Comparison of ENCODE assay signal across 15 cellular contexts in the genomic region with DNA sequence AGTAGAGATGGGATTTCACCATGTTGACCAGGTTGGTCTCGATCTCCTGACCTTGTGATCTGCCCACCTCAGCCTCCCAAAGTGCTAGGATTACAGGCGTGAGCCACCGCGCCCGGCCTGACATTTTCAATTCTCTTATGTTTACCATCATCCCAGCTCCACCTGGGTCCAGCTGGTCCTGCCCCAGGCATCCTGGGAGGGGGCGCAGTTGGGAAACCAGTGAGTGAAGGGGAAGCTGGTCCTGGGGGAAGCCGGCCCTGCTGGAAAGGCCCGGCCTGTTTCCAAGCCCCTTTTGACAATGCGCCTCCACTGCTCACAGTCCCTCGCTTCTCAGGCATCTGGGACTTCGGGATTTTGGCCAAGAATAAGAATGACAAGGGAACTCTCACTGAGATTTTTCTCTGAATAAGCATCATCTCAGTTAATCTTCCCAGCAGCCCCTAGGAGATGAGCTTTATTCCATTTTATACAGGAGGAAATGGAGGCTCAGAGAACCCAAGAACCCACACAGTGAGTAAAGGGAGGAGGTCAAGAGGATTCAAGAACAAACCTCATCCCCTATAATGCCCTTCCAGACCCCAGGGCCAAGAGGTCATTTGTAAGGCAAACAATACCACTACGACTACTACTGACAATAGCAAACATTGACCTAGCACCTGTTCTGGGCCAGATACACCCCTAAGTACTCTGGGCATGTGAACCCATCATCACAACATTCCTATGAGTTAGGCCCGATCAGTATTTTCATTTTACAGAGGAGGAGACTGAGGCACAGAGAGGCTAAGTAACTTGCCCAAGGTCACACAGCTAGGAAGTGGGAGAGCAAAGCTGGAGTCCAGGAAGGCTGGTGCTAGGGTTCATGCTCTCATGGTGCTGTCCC. TPM values are rescaled to one million over a fixed set of nuclear protein-coding genes. Genes with fewer than 3 reads are reported as not detected.
"Had no signal": no experiment of that assay in that cellular context is flagged by ENCODE, and none has a peak within 500 bp of the region (broad histone marks: within the 10 kb centered on the region; RNA-seq: fewer than 3 reads in every experiment).

No MANE protein-coding gene starts in this region.

- H3K4me3 Mint-ChIP-seq: activated CD8-positive, alpha-beta memory T cell treated with anti-CD3 and anti-CD28 coated beads, Interleukin-2, amount 10 ng/mL, durations not matched to agents 7 days and 5 days; activated T-cell treated with anti-CD3 and anti-CD28 coated beads, Interleukin-2, amount 50 U/mL, for 24 hours; mesothelial cell of epicardium; stimulated activated naive B cell treated with anti-CD40 and anti-IgM and Interleukin-4, amounts not matched to agents 10 μg/mL and 1 μg/mL and 100 μg/mL, for 72 hours had no signal

- H3K4me1 Mint-ChIP-seq: mesothelial cell of epicardium; stimulated activated naive B cell treated with anti-CD40 and anti-IgM and Interleukin-4, amounts not matched to agents 10 μg/mL and 1 μg/mL and 100 μg/mL, for 72 hours had no signal

- ATAC-seq: activated CD8-positive, alpha-beta memory T cell treated with anti-CD3 and anti-CD28 coated beads, Interleukin-2, amount 10 ng/mL, durations not matched to agents 7 days and 5 days; activated naive CD4-positive, alpha-beta T cell treated with anti-CD3 and anti-CD28 coated beads, Interleukin-2, amount 50 U/mL, for 72 hours; left colon; lower lobe of right lung; stimulated activated naive B cell treated with anti-CD40 and anti-IgM and Interleukin-4, amounts not matched to agents 10 μg/mL and 1 μg/mL and 100 μg/mL, for 72 hours had no signal

- H3K27me3 ChIP-seq: pancreas, transverse colon had no signal

- H3K9me3 Mint-ChIP-seq: activated T-cell treated with anti-CD3 and anti-CD28 coated beads, Interleukin-2, amount 50 U/mL, for 24 hours; stimulated activated naive B cell treated with anti-CD40 and anti-IgM and Interleukin-4, amounts not matched to agents 10 μg/mL and 1 μg/mL and 100 μg/mL, for 72 hours had no signal

- H3K36me3 ChIP-seq: lower lobe of right lung, pancreas, transverse colon had no signal

- H3K27ac Mint-ChIP-seq: activated CD8-positive, alpha-beta memory T cell treated with anti-CD3 and anti-CD28 coated beads, Interleukin-2, amount 10 ng/mL, durations not matched to agents 7 days and 5 days; activated T-cell treated with anti-CD3 and anti-CD28 coated beads, Interleukin-2, amount 50 U/mL, for 24 hours; mesothelial cell of epicardium; stimulated activated naive B cell treated with anti-CD40 and anti-IgM and Interleukin-4, amounts not matched to agents 10 μg/mL and 1 μg/mL and 100 μg/mL, for 72 hours had no signal

- H3K4me1 ChIP-seq: lower lobe of right lung, pancreas, transverse colon had no signal

- H3K36me3 Mint-ChIP-seq: activated CD8-positive, alpha-beta memory T cell treated with anti-CD3 and anti-CD28 coated beads, Interleukin-2, amount 10 ng/mL, durations not matched to agents 7 days and 5 days; activated naive CD4-positive, alpha-beta T cell treated with anti-CD3 and anti-CD28 coated beads, Interleukin-2, amount 50 U/mL, for 72 hours; mesothelial cell of epicardium; stimulated activated naive B cell treated with anti-CD40 and anti-IgM and Interleukin-4, amounts not matched to agents 10 μg/mL and 1 μg/mL and 100 μg/mL, for 72 hours had no signal

- H3K4me3 ChIP-seq: coronary artery, lower lobe of right lung, pancreas, transverse colon had no signal

- FAIRE-seq: frontal cortex, pancreas had no signal

- H3K27ac ChIP-seq: coronary artery, lower lobe of right lung, pancreas, transverse colon had no signal

- H3K9me3 ChIP-seq: lower lobe of right lung, pancreas, transverse colon had no signal

- DNase-seq: activated CD4-positive, alpha-beta T cell treated with anti-CD3 and anti-CD28 coated beads for 1 hour; activated CD4-positive, alpha-beta T cell treated with anti-CD3 and anti-CD28 coated beads, Interleukin-2, amount 50 U/mL, for 48 hours; activated CD8-positive, alpha-beta memory T cell treated with anti-CD3 and anti-CD28 coated beads, Interleukin-2, amount 10 ng/mL, durations not matched to agents 7 days and 5 days; activated T-cell treated with anti-CD3 and anti-CD28 coated beads, Interleukin-2, amount 50 U/mL, for 24 hours; effector memory CD4-positive, alpha-beta T cell; left colon; lower lobe of right lung; pancreas; retina; stimulated activated naive B cell treated with anti-CD40 and anti-IgM and Interleukin-4, amounts not matched to agents 10 μg/mL and 1 μg/mL and 100 μg/mL, for 72 hours; transverse colon had no signal

RNA-seq across cellular contexts. Expression of a gene that starts 14.0 kb away (rescaled TPM):
- total RNA-seq: activated naive CD4-positive, alpha-beta T cell treated with anti-CD3 and anti-CD28 coated beads, Interleukin-2, amount 50 U/mL, for 72 hours had no signal
